ENCODE assay signal across 8 cellular contexts in genomic region chr1:244451951-244452795, GRCh38. TPM values are rescaled to one million over a fixed set of nuclear protein-coding genes. Genes with fewer than 3 reads are reported as not detected.
DNase-seq lines count a peak whose midpoint lies in the region; ATAC-seq and TF ChIP-seq lines count a peak whose summit lies in the region.

No MANE protein-coding gene starts in this region.

- H3K4me1 ChIP-seq in HAP-1 = peaks cover 34% of the 10 kb centered on the region

- H3K27ac Mint-ChIP-seq in nephron = peak overlapping the region; percentile 87 to 96 (median 96)

- H3K9me3 ChIP-seq in HAP-1 = no peaks in the 10 kb centered on the region

- peaks cover 7% of the 10 kb centered on the region for H3K36me3 ChIP-seq in HAP-1 (replicated peaks)

- no peaks in the 10 kb centered on the region for H3K36me3 Mint-ChIP-seq in nephron (ENCODE audit: low read depth)

- TF ChIP-seq CTCF in fibroblast of the aortic adventitia (IDR thresholded peaks at IDR 0.05; ENCODE audit: insufficient read depth, low read length) (peak; percentile 44), nephron (IDR thresholded peaks at IDR 0.05; ENCODE audit: unreplicated experiment in 3 of 3) (peak in 2 of 3 experiments; percentile 45)

- peak; percentile 64; the same call in 1 of the 2 replicates for TF ChIP-seq POLR2A in Raji (IDR thresholded peaks at IDR 0.05; ENCODE audit: insufficient read depth, low read depth, low read length)

- H3K4me1 Mint-ChIP-seq in nephron = peaks cover 29% of the 10 kb centered on the region

- peak; percentile 98 for ATAC-seq in stimulated activated naive CD8-positive, alpha-beta T cell treated with anti-CD3 and anti-CD28 coated beads, Interleukin-15, Interleukin-2, amounts not matched to agents 100 U/mL and 50 U/mL, for 24 hours

- no peaks in the 10 kb centered on the region for H3K27me3 Mint-ChIP-seq in nephron (ENCODE audit: low read depth)

- peak overlapping the region; percentile 87 for H3K4me3 ChIP-seq in HAP-1
- H3K4me3 ChIP-seq in fibroblast of the aortic adventitia (ENCODE audit: low read depth, low read length) = peak overlapping the region; percentile 56

- no peaks in the 10 kb centered on the region for H3K27me3 ChIP-seq in HAP-1 (ENCODE audit: low read depth)

- H3K9me3 Mint-ChIP-seq in nephron = peaks cover 6% of the 10 kb centered on the region

- peak overlapping the region; percentile 80 to 82 (median 80) for H3K4me3 Mint-ChIP-seq in nephron

- DNase-seq in G401 (ENCODE audit: low spot score) (peak; percentile 99), HAP-1 (ENCODE audit: low spot score in 2 of 2) (peak; percentile 98 to 99), M059J (ENCODE audit: low read depth) (peak; percentile 99), fibroblast of the aortic adventitia (ENCODE audit: low read depth) (peak; percentile 99)
- DNase-seq in activated effector memory CD4-positive, alpha-beta T cell treated with anti-CD3 and anti-CD28 coated beads, Interleukin-2, amount 50 U/mL, for 16 hours = peak; percentile 99
- peak; percentile 99 for DNase-seq in stimulated activated naive CD8-positive, alpha-beta T cell treated with anti-CD3 and anti-CD28 coated beads, Interleukin-15, Interleukin-2, amounts not matched to agents 100 U/mL and 50 U/mL, for 24 hours

- in situ Hi-C loops in G401 (cut with HindIII; ENCODE audit: low sequenced_read_pairs) = no loop called here
- in situ Hi-C loops in HAP-1 (cut with MboI; ENCODE audit: low sequenced_read_pairs) = no loop called here

RNA-seq across cellular contexts. Expression of gene ADSS2, which starts 0.5 kb away (rescaled TPM):
- total RNA-seq in G401 (2014; rRNA removed; shearing (Covaris generic)) = 37.2 and 52.0 TPM in 2 replicates
- total RNA-seq in M059J (2014; rRNA removed; shearing (Covaris generic)) = 45.7 and 47.8 TPM in 2 replicates
- total RNA-seq in fibroblast of the aortic adventitia (ENCODE audit: low replicate concordance) = 51.2 and 60.8 TPM in 2 replicates

RNA-seq across cellular contexts. Expression of gene CATSPERE, which starts 8.9 kb away (rescaled TPM):
- total RNA-seq in G401 (2014; rRNA removed; shearing (Covaris generic)) = not detected in 2 replicates
- total RNA-seq in M059J (2014; rRNA removed; shearing (Covaris generic)) = 0.20 and 0.25 TPM in 2 replicates
- total RNA-seq in fibroblast of the aortic adventitia (ENCODE audit: low replicate concordance) = 0.49 and 1.1 TPM in 2 replicates

Comparison
In these comparisons a context has a peak if more than half of its experiments do, and no peak if none do; other contexts are left out.
1. Peak in every context shown above with its lines: DNase-seq, ATAC-seq and H3K4me3 ChIP-seq.